In genomic region chr13:94860981-94861407, GRCh38 we compare ENCODE assay signal across 9 cellular contexts.
DNase-seq lines count a peak whose midpoint lies in the region; ATAC-seq lines count a peak whose summit lies in the region.
"Had no signal": no experiment of that assay in that cellular context is flagged by ENCODE, and none has a peak within 500 bp of the region (broad histone marks: within the 10 kb centered on the region; RNA-seq: fewer than 3 reads in every experiment).

No MANE protein-coding gene starts in this region.

- H3K4me3 ChIP-seq in mucosa of rectum (ENCODE audit: low read length in 2 of 2), result peak overlapping the region; percentile 54 to 66

- no peak overlapping the region for H3K27ac ChIP-seq in mucosa of rectum (ENCODE audit: low read depth in 2 of 2, low read length in 2 of 2)
- H3K27ac ChIP-seq: 22Rv1 had no signal

- DNase-seq in DMS53 (lab: John Stamatoyannopoulos, UW) (peak; percentile 47), DMS53 treated with DMSO at 0.1 percent for 48 hours (lab: John Stamatoyannopoulos, UW; ENCODE audit: unreplicated experiment) (no peak), astrocyte of the hippocampus (ENCODE audit: low read depth, low spot score) (peak; percentile 24), midbrain (lab: John Stamatoyannopoulos, UW) (no peak), SIG-M5 treated with dmso at 0.1 percent for 504 hours (lab: John Stamatoyannopoulos, UW; ENCODE audit: unreplicated experiment) (no peak)
- DNase-seq in stimulated activated CD8-positive, alpha-beta memory T cell treated with anti-CD3 and anti-CD28 coated beads, Interleukin-4, amount 100 ng/mL, for 48 hours, result no peak

- H3K27me3 ChIP-seq in mucosa of rectum (ENCODE audit: control insufficient read depth in 2 of 2, insufficient read depth in 2 of 2, low read length in 2 of 2), result no peaks in the 10 kb centered on the region

- H3K9ac ChIP-seq in mucosa of rectum (ENCODE audit: low read depth in 1 of 2, low read length in 2 of 2), result no peak overlapping the region

- H3K36me3 ChIP-seq in mucosa of rectum (ENCODE audit: control insufficient read depth in 2 of 2, insufficient read depth in 2 of 2, low read length in 2 of 2), result no peaks in the 10 kb centered on the region

- peak; percentile 73 for ATAC-seq in HG03378 (IDR thresholded peaks at IDR 0.05; ENCODE audit: unreplicated experiment)

- H3K9me3 ChIP-seq in mucosa of rectum (ENCODE audit: control insufficient read depth in 2 of 2, low read length in 2 of 2), result no peaks in the 10 kb centered on the region

- no peaks in the 10 kb centered on the region for H3K4me1 ChIP-seq in mucosa of rectum (ENCODE audit: control insufficient read depth in 2 of 2, insufficient read depth in 2 of 2, low read length in 2 of 2)

Comparison
In these comparisons a context has a peak if more than half of its experiments do, and no peak if none do; other contexts are left out.
1. DNase-seq: peak in DMS53 (single experiment) and astrocyte of the hippocampus (single experiment); none in DMS53 treated with DMSO at 0.1 percent for 48 hours (single experiment), midbrain (single experiment), SIG-M5 treated with dmso at 0.1 percent for 504 hours (single experiment) and stimulated activated CD8-positive, alpha-beta memory T cell treated with anti-CD3 and anti-CD28 coated beads, Interleukin-4, amount 100 ng/mL, for 48 hours (single experiment).